Comparison of ENCODE assay signal across 12 cellular contexts in the genomic region with DNA sequence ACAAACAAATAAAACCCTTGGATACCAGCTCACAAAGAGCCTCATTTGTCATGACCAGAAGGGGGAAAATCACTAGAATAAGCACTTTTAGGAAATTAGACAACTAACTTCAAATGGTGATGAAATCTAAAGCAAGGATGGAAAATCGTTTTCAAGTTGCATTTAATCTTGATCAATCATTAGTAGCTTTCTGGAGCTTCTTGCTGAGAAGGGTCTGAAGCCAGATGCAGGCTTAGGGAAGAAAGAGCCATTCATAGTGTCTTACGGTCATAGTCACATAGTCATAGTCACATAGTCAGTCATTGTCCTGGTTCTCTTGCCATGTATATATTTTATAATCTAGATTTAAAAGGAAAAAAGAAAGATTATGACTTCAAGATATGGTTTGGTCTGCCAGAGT.
"Had no signal": no experiment of that assay in that cellular context is flagged by ENCODE, and none has a peak within 500 bp of the region (broad histone marks: within the 10 kb centered on the region; RNA-seq: fewer than 3 reads in every experiment).

No MANE protein-coding gene starts in this region.

- H3K27me3 ChIP-seq: foreskin keratinocyte, heart left ventricle, testis, tibial nerve had no signal

- H3K4me3 ChIP-seq: heart left ventricle, testis, tibial nerve had no signal

- H3K36me3 Mint-ChIP-seq: mesothelial cell of epicardium, naive B cell had no signal

- H3K36me3 ChIP-seq: heart left ventricle, tibial nerve had no signal

- H3K4me3 Mint-ChIP-seq: central memory CD8-positive, alpha-beta T cell; mesothelial cell of epicardium; naive B cell had no signal

- H3K4me1 ChIP-seq: foreskin keratinocyte, heart left ventricle, testis, tibial nerve had no signal

- H3K27me3 Mint-ChIP-seq: central memory CD8-positive, alpha-beta T cell; naive B cell had no signal

- H3K27ac Mint-ChIP-seq: mesothelial cell of epicardium, naive B cell had no signal

- H3K4me1 Mint-ChIP-seq: central memory CD8-positive, alpha-beta T cell; naive B cell had no signal

- ATAC-seq: foreskin keratinocyte, heart left ventricle, right cardiac atrium had no signal

- DNase-seq: foreskin keratinocyte; heart left ventricle; kidney glomerular epithelial cell; naive B cell; right cardiac atrium; small intestine; stimulated activated CD4-positive, alpha-beta T cell treated with anti-CD3 and anti-CD28 coated beads, Interleukin-12 subunit alpha, Interleukin-12 subunit beta, amount 100 ng/mL, for 4 hours; stimulated activated naive CD4-positive, alpha-beta T cell treated with Interleukin-2 at 50 U/mL for 16 hours; testis had no signal

- H3K27ac ChIP-seq: foreskin keratinocyte, heart left ventricle, testis had no signal

- H3K9me3 ChIP-seq: heart left ventricle, testis, tibial nerve had no signal

- H3K9me3 Mint-ChIP-seq: central memory CD8-positive, alpha-beta T cell; mesothelial cell of epicardium; naive B cell had no signal
